In the genomic region with DNA sequence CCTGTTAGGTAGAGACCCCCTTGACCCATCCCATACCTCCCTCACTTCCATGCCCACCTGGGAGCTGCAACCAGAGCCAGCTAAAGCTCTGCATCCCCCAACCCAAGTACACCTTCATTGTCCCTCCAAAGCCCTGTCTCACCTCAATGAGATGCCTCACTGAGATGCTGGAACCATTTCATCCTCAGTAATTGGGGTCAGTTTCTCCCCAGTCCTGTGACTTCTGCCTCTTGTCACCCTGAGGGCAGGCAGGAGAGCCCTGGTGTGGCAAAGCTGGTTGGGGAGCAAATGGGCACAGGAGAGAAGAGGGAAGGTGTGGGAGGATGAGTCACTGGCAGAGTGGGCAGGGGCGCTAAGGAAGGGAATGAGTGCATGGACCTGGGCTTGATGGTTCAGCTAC, we compare ENCODE assay signal across 9 cellular contexts. TPM values are rescaled to one million over a fixed set of nuclear protein-coding genes. Genes with fewer than 3 reads are reported as not detected.
DNase-seq lines count a peak whose midpoint lies in the region; ATAC-seq and TF ChIP-seq lines count a peak whose summit lies in the region.
"Had no signal": no experiment of that assay in that cellular context is flagged by ENCODE, and none has a peak within 500 bp of the region (broad histone marks: within the 10 kb centered on the region; RNA-seq: fewer than 3 reads in every experiment).

No MANE protein-coding gene starts in this region.

- H3K9me3 Mint-ChIP-seq in activated naive CD8-positive, alpha-beta T cell treated with anti-CD3 and anti-CD28 coated beads for 36 hours = no peaks in the 10 kb centered on the region

- H3K27me3 ChIP-seq in HL-60 (ENCODE audit: insufficient read depth, poor library complexity, severe bottlenecking) (no peaks in the 10 kb centered on the region), neuronal stem cell (ENCODE audit: control insufficient read depth in 3 of 3, insufficient read depth in 3 of 3, low read depth in 1 of 3, low read length in 3 of 3) (no peaks in the 10 kb centered on the region), HAP-1 (ENCODE audit: low read depth) (no peaks in the 10 kb centered on the region)

- in situ Hi-C loops in ACHN (cut with HindIII; ENCODE audit: low pct_ligation_motif_present, low pct_unique_long_range_greater_than_20kb, low sequenced_read_pairs) = no loop called here
- in situ Hi-C loops in HAP-1 (cut with MboI; ENCODE audit: low sequenced_read_pairs) = no loop called here

- H2BK12ac ChIP-seq in neuronal stem cell (ENCODE audit: low read length) = no peak overlapping the region

- H3K23ac ChIP-seq in neuronal stem cell (ENCODE audit: low read depth, low read length, poor library complexity) = peak overlapping the region; percentile 81

- H3K4me1 Mint-ChIP-seq in activated naive CD8-positive, alpha-beta T cell treated with anti-CD3 and anti-CD28 coated beads for 36 hours = peaks cover 22% of the 10 kb centered on the region

- TF ChIP-seq CTCF in HL-60 (IDR thresholded peaks at IDR 0.05; ENCODE audit: insufficient read depth, low read length) = no peak

- H2BK120ac ChIP-seq in neuronal stem cell (ENCODE audit: low read depth, low read length) = no peak overlapping the region

- H3K79me1 ChIP-seq in neuronal stem cell (ENCODE audit: low read depth, low read length) = no peaks in the 10 kb centered on the region

- H2BK15ac ChIP-seq in neuronal stem cell (ENCODE audit: low read length) = no peak overlapping the region

- no peak overlapping the region for H2BK5ac ChIP-seq in neuronal stem cell (ENCODE audit: low read length)

- H3K9me3 ChIP-seq in neuronal stem cell (replicated peaks in 1 of 2; ENCODE audit: control insufficient read depth in 2 of 2, insufficient read depth in 1 of 2, low read depth in 1 of 2, low read length in 2 of 2) = no peaks in the 10 kb centered on the region
- no peaks in the 10 kb centered on the region for H3K9me3 ChIP-seq in HAP-1

- H3K27ac Mint-ChIP-seq in activated naive CD8-positive, alpha-beta T cell treated with anti-CD3 and anti-CD28 coated beads for 36 hours = peak overlapping the region; percentile 5

- H3K4me3 ChIP-seq in HL-60 (replicated peaks; ENCODE audit: insufficient read depth, low read length) (no peak overlapping the region), neuronal stem cell (ENCODE audit: low read length in 2 of 2) (no peak overlapping the region), HAP-1 (no peak overlapping the region)

- peak overlapping the region; percentile 21 for H4K8ac ChIP-seq in neuronal stem cell (ENCODE audit: low read depth, low read length)

- H3K18ac ChIP-seq in neuronal stem cell (ENCODE audit: low read length) = peak overlapping the region; percentile 34

- no peak overlapping the region for H2AK5ac ChIP-seq in neuronal stem cell (ENCODE audit: low read depth, low read length)

- H3K4me1 ChIP-seq in neuronal stem cell (ENCODE audit: control insufficient read depth in 2 of 2, insufficient read depth in 1 of 2, low read depth in 1 of 2, low read length in 2 of 2) = peaks cover 4 to 9% of the 10 kb centered on the region in 2 donors
- H3K4me1 ChIP-seq in HAP-1 = no peaks in the 10 kb centered on the region

- H3K36me3 ChIP-seq in neuronal stem cell (replicated peaks in 1 of 2; ENCODE audit: control insufficient read depth in 2 of 2, insufficient read depth in 2 of 2, low read length in 2 of 2) (no peaks in the 10 kb centered on the region), HAP-1 (replicated peaks) (no peaks in the 10 kb centered on the region)

- peaks cover 5% of the 10 kb centered on the region for H3K27me3 Mint-ChIP-seq in activated naive CD8-positive, alpha-beta T cell treated with anti-CD3 and anti-CD28 coated beads for 36 hours

- no peak overlapping the region for H3K4ac ChIP-seq in neuronal stem cell (ENCODE audit: low read length)

- no peak overlapping the region for H3K4me2 ChIP-seq in neuronal stem cell (ENCODE audit: insufficient read depth, low read length, poor library complexity, severe bottlenecking)

- peak; percentile 24 for DNase-seq in ACHN
- DNase-seq in HL-60 (ENCODE audit: low read depth in 1 of 2, low spot score in 1 of 2) = no peak
- peak; percentile 27 for DNase-seq in activated naive CD8-positive, alpha-beta T cell treated with anti-CD3 and anti-CD28 coated beads for 36 hours
- DNase-seq in neuronal stem cell (ENCODE audit: low spot score) = no peak
- DNase-seq in NCI-H510A treated with DMSO at 0.1 percent for 48 hours (lab: John Stamatoyannopoulos, UW) = no peak
- DNase-seq in HAP-1 (ENCODE audit: low spot score in 2 of 2) = no peak
- no peak for DNase-seq in activated gamma-delta T cell (lab: John Stamatoyannopoulos, UW)

- H2AFZ ChIP-seq in neuronal stem cell (ENCODE audit: low read length) = no peak overlapping the region

- H3K27ac ChIP-seq in HL-60 (replicated peaks) (peak overlapping the region; percentile 48), neuronal stem cell (replicated peaks; ENCODE audit: low read length) (no peak overlapping the region)

- H3K14ac ChIP-seq in neuronal stem cell (ENCODE audit: low read length) = no peak overlapping the region

- no peaks in the 10 kb centered on the region for H3K36me3 Mint-ChIP-seq in activated naive CD8-positive, alpha-beta T cell treated with anti-CD3 and anti-CD28 coated beads for 36 hours

- no peak overlapping the region for H3K9ac ChIP-seq in neuronal stem cell (ENCODE audit: low read depth, low read length, poor library complexity)

- no peak overlapping the region for H4K91ac ChIP-seq in neuronal stem cell (ENCODE audit: low read depth, low read length, poor library complexity)

- ATAC-seq in HG03442 (IDR thresholded peaks at IDR 0.05; ENCODE audit: unreplicated experiment) = no peak

- no CpG with 5 or more reads among the region's 1 CpG for WGBS in neuronal stem cell (ENCODE audit: extremely low coverage in 2 of 2, insufficient read length in 2 of 2, insufficient replicate concordance in 1 of 2), 2 donors

- no peak overlapping the region for H3K4me3 Mint-ChIP-seq in activated naive CD8-positive, alpha-beta T cell treated with anti-CD3 and anti-CD28 coated beads for 36 hours

RNA-seq across cellular contexts. Expression of a gene that starts 27.9 kb away (rescaled TPM):
- not detected for total RNA-seq in activated naive CD8-positive, alpha-beta T cell treated with anti-CD3 and anti-CD28 coated beads for 36 hours
- polyA plus RNA-seq in neuronal stem cell (2013, experiment 1 of 2) = not detected
- polyA plus RNA-seq in neuronal stem cell (2013, experiment 2 of 2) = not detected
- total RNA-seq: fibroblast of villous mesenchyme had no signal

RNA-seq across cellular contexts. Expression of a gene that starts 47.2 kb away (rescaled TPM):
- total RNA-seq in activated naive CD8-positive, alpha-beta T cell treated with anti-CD3 and anti-CD28 coated beads for 36 hours = 10 to 100 TPM; 81.8 to 84.6 TPM
- 37.4 TPM for polyA plus RNA-seq in neuronal stem cell (2013, experiment 1 of 2)
- polyA plus RNA-seq in neuronal stem cell (2013, experiment 2 of 2) = 38.3 TPM

Comparison
In these comparisons a context has a peak if more than half of its experiments do, and no peak if none do; other contexts are left out.
1. DNase-seq: peak in ACHN (single experiment) and activated naive CD8-positive, alpha-beta T cell treated with anti-CD3 and anti-CD28 coated beads for 36 hours (single experiment); none in HL-60 (0 of 2), neuronal stem cell (single experiment), NCI-H510A treated with DMSO at 0.1 percent for 48 hours (single experiment), HAP-1 (0 of 2) and activated gamma-delta T cell (single experiment).